8 cellular contexts compared by ENCODE assay signal in the genomic region with DNA sequence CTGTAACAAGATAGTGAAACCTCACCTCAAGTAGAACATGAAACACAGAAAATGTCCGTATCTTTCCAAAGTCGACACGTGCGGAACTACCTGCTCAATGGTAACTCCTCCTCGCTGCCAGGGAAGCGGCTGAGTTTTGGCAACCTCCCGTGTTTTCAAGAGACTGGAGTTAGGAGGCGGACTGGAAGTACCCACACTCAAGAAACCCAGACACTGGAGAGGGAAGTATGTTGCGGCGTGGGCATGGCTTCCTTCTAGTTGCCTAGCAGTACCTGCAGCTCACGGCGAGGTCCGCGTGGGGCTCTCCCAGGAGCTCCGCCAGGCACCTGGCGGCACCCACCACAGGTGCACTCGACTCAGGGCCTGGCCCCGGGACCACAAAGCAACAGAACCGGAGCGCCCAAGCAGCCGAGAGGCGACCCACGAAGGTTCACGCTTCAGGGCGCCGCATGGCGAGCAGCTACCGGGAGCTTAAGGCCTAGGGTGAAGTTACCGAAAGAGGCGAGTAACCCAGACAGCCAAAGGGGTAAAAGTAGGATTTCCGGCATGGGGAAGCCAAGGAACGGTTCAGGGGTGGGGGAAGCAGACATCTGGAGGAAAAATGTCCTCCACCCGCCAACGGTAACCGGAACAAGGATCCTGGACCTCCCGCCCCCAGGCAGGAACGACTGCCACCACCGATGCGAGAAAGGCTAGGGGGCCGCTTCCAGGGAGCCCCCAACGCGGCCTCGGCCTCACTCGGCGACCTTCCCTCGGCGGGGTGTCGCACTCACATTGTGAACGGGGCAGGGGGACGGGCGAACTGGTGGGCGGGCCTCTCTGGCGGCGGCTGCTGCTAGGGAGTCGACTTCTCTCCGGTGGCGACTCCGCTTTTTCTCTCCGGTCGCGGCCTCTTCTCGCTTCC. TPM values are rescaled to one million over a fixed set of nuclear protein-coding genes. Genes with fewer than 3 reads are reported as not detected.
DNase-seq lines count a peak whose midpoint lies in the region; ATAC-seq and TF ChIP-seq lines count a peak whose summit lies in the region.

No MANE protein-coding gene starts in this region.

- intact Hi-C loops in sigmoid colon (cut with DNase I), result loop anchor here (1.0 to 2.0 kb wide), 3 partner anchors 38 to 51 kb away; a partner anchor contains a TSS

- H3K4me1 ChIP-seq in sigmoid colon, result peaks cover 0 to 48% (median 40%) of the 10 kb centered on the region in 4 donors

- DNase-seq in BJ (ENCODE audit: low read depth) (no peak), T-helper 1 cell (peak; percentile 42 to 65 (median 54)), hypothalamus (lab: John Stamatoyannopoulos, UW) (peak in 39 of 51 donors; percentile 16 to 81 (median 42)), sigmoid colon (peak; percentile 81)
- DNase-seq in Jurkat, Clone E6-1 (ENCODE audit: low read depth, low spot score), result peak; percentile 35

- POLR2A ChIA-PET in BJ (lab: Charles Lee), result interaction anchor here (0.6 to 1.0 kb wide), 2 partner anchors 32 to 38 kb away, joined by 3 to 18 read pairs (median 3); a partner anchor contains a TSS

- no peak for TF ChIP-seq EP300 in sigmoid colon (IDR thresholded peaks at IDR 0.05)

- WGBS in sigmoid colon, 2 donors, result 0% methylated on average over 62 of the region's 62 CpGs

- H3K4me3 ChIP-seq in BJ (ENCODE audit: low read depth, low read length), result peak overlapping the region; percentile 73
- peak overlapping the region; percentile 95 for H3K4me3 ChIP-seq in Jurkat, Clone E6-1 (ENCODE audit: low read length)
- H3K4me3 ChIP-seq in sigmoid colon, result peak overlapping the region; percentile 63 to 97 (median 85)

- no peaks in the 10 kb centered on the region for H3K27me3 ChIP-seq in BJ (ENCODE audit: control insufficient read depth, insufficient read depth, low read length)
- no peaks in the 10 kb centered on the region for H3K27me3 ChIP-seq in sigmoid colon

- H3K27ac ChIP-seq in angular gyrus (ENCODE audit: low read depth, low read length) (peak overlapping the region; percentile 99), sigmoid colon (peak overlapping the region; percentile 97 to 100 (median 98))

- ATAC-seq in GM19452 (IDR thresholded peaks at IDR 0.05; ENCODE audit: unreplicated experiment) (peak; percentile 34), GM18858 (IDR thresholded peaks at IDR 0.05; ENCODE audit: unreplicated experiment) (no peak)

- TF ChIP-seq POLR2A in sigmoid colon (IDR thresholded peaks at IDR 0.05), result no peak

- H3K36me3 ChIP-seq in BJ (ENCODE audit: control insufficient read depth, insufficient read depth, low read length), result no peaks in the 10 kb centered on the region; the same call in 1 of the 2 replicates
- no peaks in the 10 kb centered on the region for H3K36me3 ChIP-seq in sigmoid colon

- H3K9me3 ChIP-seq in sigmoid colon, result no peaks in the 10 kb centered on the region

- CTCF ChIA-PET in BJ (lab: Yijun Ruan, JAX), result interaction anchor here (0.9 kb wide), 1 partner anchor 52 kb away, joined by 3 read pairs; no protein-coding TSS in a partner anchor

- TF ChIP-seq CTCF in BJ (IDR thresholded peaks at IDR 0.05; ENCODE audit: insufficient read depth, low read depth, low read length) (no peak), sigmoid colon (IDR thresholded peaks at IDR 0.05) (no peak)

RNA-seq across cellular contexts. Expression of a gene that starts 0.6 kb away (rescaled TPM):
- polyA plus RNA-seq in BJ (2011; rRNA removed) (24.7 and 49.1 TPM in 2 replicates), sigmoid colon (100 to 1,000 TPM; 179 to 209 (median 185) TPM)
- polyA minus RNA-seq in BJ (2011; rRNA and poly(A)+ RNA removed), result 10.9 and 22.7 TPM in 2 replicates
- polyA plus RNA-seq in Jurkat, Clone E6-1 (2012; ENCODE audit: insufficient read depth, insufficient read length), result 293 TPM
- 100 to 1,000 TPM in 3 of 4 donors, 10 to 100 TPM in 1; 92.8 to 156 (median 120) TPM for total RNA-seq in sigmoid colon

RNA-seq across cellular contexts. Expression of a gene that starts 37.6 kb away (rescaled TPM):
- 678 and 921 TPM in 2 replicates for polyA plus RNA-seq in BJ (2011; rRNA removed)
- polyA minus RNA-seq in BJ (2011; rRNA and poly(A)+ RNA removed), result 233 and 521 TPM in 2 replicates
- polyA plus RNA-seq in Jurkat, Clone E6-1 (2012; ENCODE audit: insufficient read depth, insufficient read length), result 2,310 TPM
- total RNA-seq in sigmoid colon, result 1,000 to 10,000 TPM; 1,056 to 1,536 (median 1,356) TPM
- polyA plus RNA-seq in sigmoid colon, result 1,000 to 10,000 TPM; 1,639 to 2,405 (median 1,646) TPM

RNA-seq across cellular contexts. Expression of a gene that starts 41.7 kb away (rescaled TPM):
- 852 and 1,032 TPM in 2 replicates for polyA plus RNA-seq in BJ (2011; rRNA removed)
- 473 and 813 TPM in 2 replicates for polyA minus RNA-seq in BJ (2011; rRNA and poly(A)+ RNA removed)
- polyA plus RNA-seq in Jurkat, Clone E6-1 (2012; ENCODE audit: insufficient read depth, insufficient read length), result 1,563 TPM
- total RNA-seq in sigmoid colon, result 100 to 1,000 TPM; 414 to 487 (median 449) TPM
- 1,000 to 10,000 TPM in 2 of 3 donors, 100 to 1,000 TPM in 1; 899 to 1,730 (median 1,188) TPM for polyA plus RNA-seq in sigmoid colon

RNA-seq across cellular contexts. Expression of a gene that starts 57.4 kb away (rescaled TPM):
- polyA plus RNA-seq in BJ (2011; rRNA removed) (45.3 and 65.1 TPM in 2 replicates), sigmoid colon (10 to 100 TPM; 14.4 to 59.5 (median 25.4) TPM)
- 78.2 and 103 TPM in 2 replicates for polyA minus RNA-seq in BJ (2011; rRNA and poly(A)+ RNA removed)
- 35.9 TPM for polyA plus RNA-seq in Jurkat, Clone E6-1 (2012; ENCODE audit: insufficient read depth, insufficient read length)
- 10 to 100 TPM; 39.6 to 91.1 (median 46.8) TPM for total RNA-seq in sigmoid colon
